ENCODE assay signal across 2 cellular contexts in genomic region chr20:45953672-45954071, GRCh38.
TF ChIP-seq lines count a peak whose summit lies in the region.

No MANE protein-coding gene starts in this region.

TF ChIP-seq in GM12878, 131 proteins besides CTCF, POLR2A, EP300 and RAD21:
- TF ChIP-seq MEF2B (IDR thresholded peaks at IDR 0.05; ENCODE audit: partially characterized antibody, poor library complexity, severe bottlenecking): no peak
- no peak for TF ChIP-seq PRDM15 (CRISPR knock-in tag; IDR thresholded peaks at IDR 0.05)

TF ChIP-seq in SK-N-SH treated with all-trans-retinoic acid at 6 μM for 48 hours, 23 proteins besides CTCF, POLR2A, EP300 and RAD21:
- TF ChIP-seq ESRRG (CRISPR knock-in tag; IDR thresholded peaks at IDR 0.05) (no peak), RARB (CRISPR knock-in tag; IDR thresholded peaks at IDR 0.05) (no peak), CREB5 (CRISPR knock-in tag; IDR thresholded peaks at IDR 0.05; ENCODE audit: low read depth) (no peak), OSR1 (CRISPR knock-in tag; IDR thresholded peaks at IDR 0.05) (no peak), ZNF70 (CRISPR knock-in tag; IDR thresholded peaks at IDR 0.05) (no peak), ZFP3 (CRISPR knock-in tag; IDR thresholded peaks at IDR 0.05) (no peak), ZNF8 (CRISPR knock-in tag; IDR thresholded peaks at IDR 0.05) (no peak), BACH2 (CRISPR knock-in tag; IDR thresholded peaks at IDR 0.05; ENCODE audit: borderline replicate concordance) (no peak), ISL1 (CRISPR knock-in tag; IDR thresholded peaks at IDR 0.05) (no peak)
